31 cellular contexts compared by ENCODE assay signal in the genomic region with DNA sequence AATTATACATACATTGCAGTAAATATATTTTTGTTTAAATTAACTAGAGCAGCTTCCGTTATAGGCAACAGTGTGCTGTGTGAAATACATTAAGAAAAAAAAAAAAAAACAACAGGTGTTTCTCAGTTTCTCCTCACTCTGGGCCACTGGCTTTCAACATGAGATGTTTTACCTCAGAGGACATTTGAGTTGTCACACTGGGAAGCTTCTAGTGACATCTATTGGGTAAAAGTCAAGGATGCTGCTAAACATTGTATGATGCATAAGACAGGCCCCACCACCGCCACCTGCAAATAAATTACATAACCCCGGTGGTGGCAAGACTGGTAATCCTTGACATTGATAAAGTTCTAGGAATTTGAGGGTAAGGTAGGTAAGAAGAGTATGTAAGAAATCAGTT.
"Had no signal": no experiment of that assay in that cellular context is flagged by ENCODE, and none has a peak within 500 bp of the region (broad histone marks: within the 10 kb centered on the region; RNA-seq: fewer than 3 reads in every experiment).

No MANE protein-coding gene starts in this region.

- H3K4me3 Mint-ChIP-seq: activated CD4-positive, alpha-beta T cell treated with anti-CD3 and anti-CD28 coated beads for 36 hours; activated CD4-positive, alpha-beta T cell treated with anti-CD3 and anti-CD28 coated beads, Interleukin-2, amount 10 ng/mL, durations not matched to agents 7 days and 5 days; activated CD8-positive, alpha-beta T cell treated with anti-CD3 and anti-CD28 coated beads, Interleukin-2, amount 10 ng/mL, durations not matched to agents 7 days and 5 days; activated naive CD4-positive, alpha-beta T cell treated with anti-CD3 and anti-CD28 coated beads for 36 hours; activated T-cell treated with anti-CD3 and anti-CD28 coated beads, Interleukin-2, amount 50 U/mL, for 24 hours; activated T-helper 1 cell treated with anti-CD3 and anti-CD28 coated beads, Interleukin-12 subunit alpha, Interleukin-12 subunit beta, Interleukin-2, Interleukin-4 antibody, amounts not matched to agents 30 ng/mL and 10 ng/mL and 1 ng/mL, durations not matched to agents 14 hours and 24 hours and 36 hours had no signal

- H3K4me3 ChIP-seq: adrenal gland, body of pancreas, breast epithelium, coronary artery, MG63, SJCRH30, SK-N-MC had no signal

- DNase-seq: activated CD4-positive, alpha-beta T cell treated with anti-CD3 and anti-CD28 coated beads for 36 hours; activated CD4-positive, alpha-beta T cell treated with anti-CD3 and anti-CD28 coated beads, Interleukin-2, amount 10 ng/mL, durations not matched to agents 7 days and 5 days; activated CD4-positive, alpha-beta T cell treated with anti-CD3 and anti-CD28 coated beads, Interleukin-2, amount 50 U/mL, for 48 hours; activated CD8-positive, alpha-beta T cell treated with anti-CD3 and anti-CD28 coated beads, Interleukin-2, amount 10 ng/mL, durations not matched to agents 7 days and 5 days; activated gamma-delta T cell treated with Interleukin-2 at 50 U/mL for 16 hours; activated naive CD4-positive, alpha-beta T cell treated with anti-CD3 and anti-CD28 coated beads for 36 hours; activated T-cell treated with anti-CD3 and anti-CD28 coated beads, Interleukin-2, amount 50 U/mL, for 24 hours; adrenal gland; body of pancreas; Kasumi-1; KG1; MG63; MV-4-11; NCI-H1092 treated with DMSO at 0.1 percent for 48 hours; NCI-H146; NCI-H187 treated with DMSO at 0.1 percent for 48 hours; NCI-H2081; NCI-H2171; NCI-H510A; NCI-H526; NCI-H748 treated with DMSO at 0.1 percent for 48 hours; OCI-M1; SHP77; SJCRH30; T1000 had no signal

- H3K4me1 ChIP-seq: adrenal gland, body of pancreas, breast epithelium, SJCRH30 had no signal

- H3K27me3 Mint-ChIP-seq: activated CD4-positive, alpha-beta T cell treated with anti-CD3 and anti-CD28 coated beads for 36 hours; activated CD4-positive, alpha-beta T cell treated with anti-CD3 and anti-CD28 coated beads, Interleukin-2, amount 10 ng/mL, durations not matched to agents 7 days and 5 days; activated T-cell treated with anti-CD3 and anti-CD28 coated beads, Interleukin-2, amount 50 U/mL, for 24 hours had no signal

- H3K27me3 ChIP-seq: adrenal gland, body of pancreas, breast epithelium, MG63, SJCRH30 had no signal

- H3K27ac ChIP-seq: adrenal gland, body of pancreas, breast epithelium, coronary artery, SJCRH30, SK-N-MC had no signal

- H3K36me3 Mint-ChIP-seq: activated naive CD4-positive, alpha-beta T cell treated with anti-CD3 and anti-CD28 coated beads, Interleukin-2, amount 50 U/mL, for 72 hours had no signal

- H3K9me3 ChIP-seq: adrenal gland, body of pancreas, breast epithelium, MG63, SJCRH30 had no signal

- H3K9me3 Mint-ChIP-seq: activated CD4-positive, alpha-beta T cell treated with anti-CD3 and anti-CD28 coated beads, Interleukin-2, amount 10 ng/mL, durations not matched to agents 7 days and 5 days; activated naive CD4-positive, alpha-beta T cell treated with anti-CD3 and anti-CD28 coated beads, Interleukin-2, amount 50 U/mL, for 72 hours; activated T-helper 1 cell treated with anti-CD3 and anti-CD28 coated beads, Interleukin-12 subunit alpha, Interleukin-12 subunit beta, Interleukin-2, Interleukin-4 antibody, amounts not matched to agents 30 ng/mL and 10 ng/mL and 1 ng/mL, durations not matched to agents 14 hours and 24 hours and 36 hours had no signal

- H3K4me1 Mint-ChIP-seq: activated CD4-positive, alpha-beta T cell treated with anti-CD3 and anti-CD28 coated beads for 36 hours; activated CD4-positive, alpha-beta T cell treated with anti-CD3 and anti-CD28 coated beads, Interleukin-2, amount 10 ng/mL, durations not matched to agents 7 days and 5 days had no signal

- ATAC-seq: activated CD4-positive, alpha-beta T cell treated with anti-CD3 and anti-CD28 coated beads for 36 hours; activated CD4-positive, CD25-positive, alpha-beta regulatory T cell treated with anti-CD3 and anti-CD28 coated beads, Interleukin-2, amount 50 U/mL, for 24 hours; activated CD8-positive, alpha-beta T cell treated with anti-CD3 and anti-CD28 coated beads, Interleukin-2, amount 10 ng/mL, durations not matched to agents 7 days and 5 days; activated naive CD4-positive, alpha-beta T cell treated with anti-CD3 and anti-CD28 coated beads, Interleukin-2, amount 50 U/mL, for 72 hours; body of pancreas had no signal

- H3K36me3 ChIP-seq: adrenal gland, breast epithelium, MG63, SJCRH30 had no signal
